ENCODE assay signal across 8 cellular contexts in genomic region chr11:19938051-19938856, GRCh38.
A peak's percentile ranks its signal among the peaks of the same experiment; 100 is the strongest.
DNase-seq lines count a peak whose midpoint lies in the region; ATAC-seq and TF ChIP-seq lines count a peak whose summit lies in the region.

No MANE protein-coding gene starts in this region.

- DNase-seq in 8988T (peak; percentile 49), GM10266 (ENCODE audit: extremely low spot score) (peak; percentile 63), NCI-H1694 treated with DMSO at 0.1 percent for 48 hours (lab: John Stamatoyannopoulos, UW) (peak; percentile 14), left ventricle myocardium inferior (peak; percentile 27), spleen (no peak), OCI-M2 (lab: John Stamatoyannopoulos, UW; ENCODE audit: unreplicated experiment) (no peak)

- no peak overlapping the region for H3K4me3 Mint-ChIP-seq in activated T-helper 17 cell treated with anti-CD3 and anti-CD28 coated beads, Interleukin-2, amount 50 U/mL, for 72 hours

- H3K36me3 ChIP-seq in left ventricle myocardium inferior (peaks cover 32% of the 10 kb centered on the region), spleen (peaks cover 0 to 7% (median 0%) of the 10 kb centered on the region in 6 donors)

- peak; percentile 77 for ATAC-seq in HG02642 (IDR thresholded peaks at IDR 0.05; ENCODE audit: poor library complexity, unreplicated experiment)
- ATAC-seq in activated T-helper 17 cell treated with anti-CD3 and anti-CD28 coated beads, Interleukin-2, amount 50 U/mL, for 72 hours (replicated peaks): peak; percentile 58

- no peak for TF ChIP-seq POLR2A in spleen (IDR thresholded peaks at IDR 0.05)

- no peaks in the 10 kb centered on the region for H3K27me3 ChIP-seq in left ventricle myocardium inferior (ENCODE audit: low read depth)
- H3K27me3 ChIP-seq in spleen (replicated peaks in 1 of 7): no peaks in the 10 kb centered on the region

- peaks cover 10% of the 10 kb centered on the region for H3K4me1 ChIP-seq in left ventricle myocardium inferior
- no peaks in the 10 kb centered on the region for H3K4me1 ChIP-seq in spleen

- H3K9me3 ChIP-seq in left ventricle myocardium inferior (replicated peaks) (no peaks in the 10 kb centered on the region), spleen (no peaks in the 10 kb centered on the region)

- WGBS in spleen, 5 donors: 40 to 54% (median 51%) methylated on average over 10 of the region's 10 CpGs

- H3K27ac Mint-ChIP-seq in activated T-helper 17 cell treated with anti-CD3 and anti-CD28 coated beads, Interleukin-2, amount 50 U/mL, for 72 hours: no peak overlapping the region

- no peaks in the 10 kb centered on the region for H3K4me1 Mint-ChIP-seq in activated T-helper 17 cell treated with anti-CD3 and anti-CD28 coated beads, Interleukin-2, amount 50 U/mL, for 72 hours

- H3K4me3 ChIP-seq in left ventricle myocardium inferior: no peak overlapping the region
- H3K4me3 ChIP-seq in spleen: no peak overlapping the region

- no peaks in the 10 kb centered on the region for H3K36me3 Mint-ChIP-seq in activated T-helper 17 cell treated with anti-CD3 and anti-CD28 coated beads, Interleukin-2, amount 50 U/mL, for 72 hours (ENCODE audit: low read depth)

- TF ChIP-seq CTCF in GM10266 (IDR thresholded peaks at IDR 0.05; ENCODE audit: control insufficient read depth, insufficient read depth, low read depth, missing control alignments) (peak; percentile 76), left ventricle myocardium inferior (IDR thresholded peaks at IDR 0.05; ENCODE audit: borderline replicate concordance) (peak; percentile 86), spleen (IDR thresholded peaks at IDR 0.05 in 8 of 11, conservative IDR thresholded peaks at IDR 0.05 in 3 of 11) (peak in 10 of 11 experiments; percentile 11 to 84 (median 72))

- intact Hi-C loops in left ventricle myocardium inferior (cut with micrococcal nuclease): no loop called here
- intact Hi-C loops in spleen (cut with DNase I; ENCODE audit: low total_unique reads): no loop called here

- no peaks in the 10 kb centered on the region for H3K27me3 Mint-ChIP-seq in activated T-helper 17 cell treated with anti-CD3 and anti-CD28 coated beads, Interleukin-2, amount 50 U/mL, for 72 hours

- H3K27ac ChIP-seq in left ventricle myocardium inferior (replicated peaks): no peak overlapping the region
- H3K27ac ChIP-seq in spleen: no peak overlapping the region

- no peaks in the 10 kb centered on the region for H3K9me3 Mint-ChIP-seq in activated T-helper 17 cell treated with anti-CD3 and anti-CD28 coated beads, Interleukin-2, amount 50 U/mL, for 72 hours

Comparison
In these comparisons a context has a peak if more than half of its experiments do, and no peak if none do; other contexts are left out.
1. DNase-seq: peak in 8988T (single experiment), GM10266 (single experiment), NCI-H1694 treated with DMSO at 0.1 percent for 48 hours (single experiment) and left ventricle myocardium inferior (single experiment); none in spleen (single experiment) and OCI-M2 (single experiment).
2. Peak in every context shown above with its lines, with median percentiles within 50 percentile points of each other: CTCF ChIP-seq.